In genomic region chr1:203589201-203589600, GRCh38 we compare ENCODE assay signal across 22 cellular contexts. TPM values are rescaled to one million over a fixed set of nuclear protein-coding genes. Genes with fewer than 3 reads are reported as not detected.
DNase-seq lines count a peak whose midpoint lies in the region; ATAC-seq, FAIRE-seq and TF ChIP-seq lines count a peak whose summit lies in the region.
"Had no signal": no experiment of that assay in that cellular context is flagged by ENCODE, and none has a peak within 500 bp of the region (broad histone marks: within the 10 kb centered on the region; RNA-seq: fewer than 3 reads in every experiment).

No MANE protein-coding gene starts in this region.

- no peak overlapping the region for H3K23ac ChIP-seq in mesendoderm (ENCODE audit: low read length)

- 60 to 67% methylated on average over 1 to 2 of the region's 2 CpGs for WGBS in mesodermal cell (ENCODE audit: insufficient coverage in 2 of 2), 2 experiments
- WGBS in mesendoderm (ENCODE audit: extremely low coverage, insufficient coverage, low lambda C conversion rate), result no CpG with 5 or more reads among the region's 2 CpGs

- H2BK15ac ChIP-seq in mesendoderm (replicated peaks; ENCODE audit: low read depth), result no peak overlapping the region

- no peak overlapping the region for H2BK5ac ChIP-seq in mesendoderm (ENCODE audit: low read length)

- no peaks in the 10 kb centered on the region for H3K79me2 ChIP-seq in Loucy (ENCODE audit: insufficient read depth, low read length)
- no peaks in the 10 kb centered on the region for H3K79me2 ChIP-seq in mesendoderm (ENCODE audit: control insufficient read depth, insufficient read depth, low read length)

- H3K4me3 Mint-ChIP-seq in type B pancreatic cell, result no peak overlapping the region
- H3K4me3 Mint-ChIP-seq: activated naive CD8-positive, alpha-beta T cell; activated T-cell treated with anti-CD3 and anti-CD28 coated beads, Interleukin-2, amount 50 U/mL, for 72 hours; effector memory CD8-positive, alpha-beta T cell; immature natural killer cell; stimulated activated memory B cell treated with anti-CD40 and anti-IgM and Interleukin-4, amounts not matched to agents 10 μg/mL and 1 μg/mL and 100 μg/mL, for 72 hours had no signal

- TF ChIP-seq CTCF in Loucy (conservative IDR thresholded peaks at IDR 0.05; ENCODE audit: low read length) (no peak), type B pancreatic cell (conservative IDR thresholded peaks at IDR 0.05) (no peak)

- H3K27ac ChIP-seq in mesodermal cell (ENCODE audit: low read depth, low read length, severe bottlenecking) (peak overlapping the region; percentile 90), mesendoderm (ENCODE audit: low read depth, low read length) (no peak overlapping the region)
- H3K27ac ChIP-seq: ovary, right lobe of liver, thoracic aorta had no signal

- DNase-seq in NCI-H82 treated with DMSO at 0.1 percent for 48 hours (lab: John Stamatoyannopoulos, UW; ENCODE audit: unreplicated experiment) (peak; percentile 74), type B pancreatic cell (ENCODE audit: extremely low spot score, unreplicated experiment) (no peak), mesendoderm (no peak), urothelium cell line (ENCODE audit: low spot score) (no peak)
- DNase-seq: activated CD4-positive, CD25-positive, alpha-beta regulatory T cell treated with anti-CD3 and anti-CD28 coated beads, Interleukin-2, amount 50 U/mL, for 72 hours; activated CD8-positive, alpha-beta memory T cell treated with anti-CD3 and anti-CD28 coated beads for 24 hours; activated T-cell treated with anti-CD3 and anti-CD28 coated beads, Interleukin-2, amount 50 U/mL, for 72 hours; AML-193; DND-41; effector memory CD8-positive, alpha-beta T cell; head of caudate nucleus; immature natural killer cell; left ventricle myocardium superior; NCI-H187 treated with DMSO at 0.1 percent for 48 hours; ovary; right lobe of liver had no signal

- no peak overlapping the region for H3K9ac ChIP-seq in Loucy (ENCODE audit: low read depth, low read length, poor library complexity, severe bottlenecking)
- H3K9ac ChIP-seq in mesendoderm (ENCODE audit: low read length), result no peak overlapping the region

- H3K4me1 ChIP-seq in Loucy (ENCODE audit: insufficient read depth, low read length, poor library complexity, severe bottlenecking) (no peaks in the 10 kb centered on the region), mesodermal cell (ENCODE audit: control insufficient read depth, insufficient read depth, low read length, poor library complexity, severe bottlenecking) (peaks cover 60% of the 10 kb centered on the region), mesendoderm (ENCODE audit: control insufficient read depth, low read depth, low read length) (peaks cover 40% of the 10 kb centered on the region)
- H3K4me1 ChIP-seq: right lobe of liver had no signal

- no peak overlapping the region for H4K8ac ChIP-seq in mesendoderm (ENCODE audit: low read depth, low read length)

- H3K27me3 ChIP-seq in Loucy (ENCODE audit: insufficient read depth, low read length, poor library complexity, severe bottlenecking) (no peaks in the 10 kb centered on the region), mesendoderm (ENCODE audit: insufficient read depth, low read length, poor library complexity) (no peaks in the 10 kb centered on the region)
- H3K27me3 ChIP-seq: ovary, right lobe of liver had no signal

- peak overlapping the region; percentile 65 for H3K27ac Mint-ChIP-seq in type B pancreatic cell
- H3K27ac Mint-ChIP-seq: activated naive CD8-positive, alpha-beta T cell; activated T-cell treated with anti-CD3 and anti-CD28 coated beads, Interleukin-2, amount 50 U/mL, for 72 hours; effector memory CD8-positive, alpha-beta T cell; immature natural killer cell; stimulated activated memory B cell treated with anti-CD40 and anti-IgM and Interleukin-4, amounts not matched to agents 10 μg/mL and 1 μg/mL and 100 μg/mL, for 72 hours had no signal

- no peak overlapping the region for H2AK5ac ChIP-seq in mesendoderm (ENCODE audit: low read length)

- no peak overlapping the region for H3K4ac ChIP-seq in mesendoderm (ENCODE audit: low read depth, low read length)

- H3K36me3 Mint-ChIP-seq in type B pancreatic cell, result no peaks in the 10 kb centered on the region
- H3K36me3 Mint-ChIP-seq: activated naive CD8-positive, alpha-beta T cell; immature natural killer cell; stimulated activated memory B cell treated with anti-CD40 and anti-IgM and Interleukin-4, amounts not matched to agents 10 μg/mL and 1 μg/mL and 100 μg/mL, for 72 hours had no signal

- H3K4me2 ChIP-seq in Loucy (ENCODE audit: low read depth, low read length, poor library complexity, severe bottlenecking), result no peak overlapping the region
- no peak overlapping the region for H3K4me2 ChIP-seq in mesendoderm (ENCODE audit: low read length)

- no peaks in the 10 kb centered on the region for H3K79me1 ChIP-seq in mesendoderm (ENCODE audit: low read length)

- no peak overlapping the region for H3K4me3 ChIP-seq in Loucy (ENCODE audit: low read length, poor library complexity, severe bottlenecking)
- no peak overlapping the region for H3K4me3 ChIP-seq in mesodermal cell (ENCODE audit: extremely low read depth, insufficient read depth, low read length, poor library complexity, severe bottlenecking)
- no peak overlapping the region for H3K4me3 ChIP-seq in mesendoderm (ENCODE audit: low read length)
- H3K4me3 ChIP-seq: ovary, right lobe of liver, thoracic aorta had no signal

- no peaks in the 10 kb centered on the region for H4K20me1 ChIP-seq in Loucy (ENCODE audit: insufficient read depth, low read length, poor library complexity, severe bottlenecking)

- no peak for ATAC-seq in HG03354 (IDR thresholded peaks at IDR 0.05; ENCODE audit: poor library complexity, severe bottlenecking, unreplicated experiment)
- ATAC-seq: activated T-cell treated with anti-CD3 and anti-CD28 coated beads, Interleukin-2, amount 50 U/mL, for 72 hours; effector memory CD8-positive, alpha-beta T cell; left ventricle myocardium superior; right lobe of liver; stimulated activated memory B cell treated with anti-CD40 and anti-IgM and Interleukin-4, amounts not matched to agents 10 μg/mL and 1 μg/mL and 100 μg/mL, for 72 hours had no signal

- no peak overlapping the region for H2BK120ac ChIP-seq in mesendoderm (ENCODE audit: low read depth, low read length)

- no peak overlapping the region for H3K18ac ChIP-seq in mesendoderm (ENCODE audit: low read length)

- no peak overlapping the region for H4K5ac ChIP-seq in mesendoderm (ENCODE audit: low read length)

- H2AFZ ChIP-seq in Loucy (ENCODE audit: low read length), result 0 out of 2 replicates have a peak overlapping the region, but pooled peaks have one; percentile 12

- no peak for FAIRE-seq in urothelium cell line (lab: Jason Lieb, UNC)

- H3K9me3 ChIP-seq in Loucy (ENCODE audit: insufficient read depth, low read depth, low read length), result no peaks in the 10 kb centered on the region
- no peaks in the 10 kb centered on the region for H3K9me3 ChIP-seq in mesodermal cell (ENCODE audit: control insufficient read depth, low read length)
- H3K9me3 ChIP-seq: ovary, right lobe of liver, thoracic aorta had no signal

- H3K27me3 Mint-ChIP-seq in type B pancreatic cell, result peaks cover 6% of the 10 kb centered on the region
- H3K27me3 Mint-ChIP-seq: activated naive CD8-positive, alpha-beta T cell had no signal

- H3F3A ChIP-seq in Loucy (ENCODE audit: low read depth), result no peaks in the 10 kb centered on the region

- H3K36me3 ChIP-seq in Loucy (ENCODE audit: insufficient read depth, low read length) (no peaks in the 10 kb centered on the region), mesodermal cell (ENCODE audit: control insufficient read depth, insufficient read depth, low read length) (no peaks in the 10 kb centered on the region), mesendoderm (ENCODE audit: control insufficient read depth, insufficient read depth, low read length) (no peaks in the 10 kb centered on the region)
- H3K36me3 ChIP-seq: ovary, right lobe of liver, thoracic aorta had no signal

- no peaks in the 10 kb centered on the region for H3K9me3 Mint-ChIP-seq in type B pancreatic cell
- H3K9me3 Mint-ChIP-seq: activated T-cell treated with anti-CD3 and anti-CD28 coated beads, Interleukin-2, amount 50 U/mL, for 72 hours; effector memory CD8-positive, alpha-beta T cell; immature natural killer cell; stimulated activated memory B cell treated with anti-CD40 and anti-IgM and Interleukin-4, amounts not matched to agents 10 μg/mL and 1 μg/mL and 100 μg/mL, for 72 hours had no signal

- H3K4me1 Mint-ChIP-seq in type B pancreatic cell (ENCODE audit: unreplicated experiment), result peaks cover 66% of the 10 kb centered on the region
- H3K4me1 Mint-ChIP-seq: stimulated activated memory B cell treated with anti-CD40 and anti-IgM and Interleukin-4, amounts not matched to agents 10 μg/mL and 1 μg/mL and 100 μg/mL, for 72 hours had no signal

- H3K9me2 ChIP-seq in Loucy (replicated peaks; ENCODE audit: low read depth, low read length), result no peaks in the 10 kb centered on the region

- no peak overlapping the region for H3K56ac ChIP-seq in mesendoderm (ENCODE audit: low read length)

RNA-seq across cellular contexts. Expression of gene ATP2B4, which starts 37.4 kb away (rescaled TPM):
- polyA plus RNA-seq in mesodermal cell (2013, experiment 1 of 2), result 84.7 TPM
- 79.8 TPM for polyA plus RNA-seq in mesodermal cell (2013, experiment 2 of 2)
- total RNA-seq in type B pancreatic cell (ENCODE audit: low replicate concordance), result 89.6 and 91.6 TPM in 2 replicates
- 9.3 TPM for polyA plus RNA-seq in mesendoderm (2013, experiment 1 of 2)
- 8.2 TPM for polyA plus RNA-seq in mesendoderm (2013, experiment 2 of 2)
